In genomic region chr17:3748576-3748975, GRCh38 we compare ENCODE assay signal across 15 cellular contexts. TPM values are rescaled to one million over a fixed set of nuclear protein-coding genes. Genes with fewer than 3 reads are reported as not detected.
DNase-seq lines count a peak whose midpoint lies in the region; ATAC-seq lines count a peak whose summit lies in the region.
"Had no signal": no experiment of that assay in that cellular context is flagged by ENCODE, and none has a peak within 500 bp of the region (broad histone marks: within the 10 kb centered on the region; RNA-seq: fewer than 3 reads in every experiment).

No MANE protein-coding gene starts in this region.

- intact Hi-C loops in sciatic nerve (cut with DNase I): no loop called here

- H3K36me3 Mint-ChIP-seq in activated naive CD8-positive, alpha-beta T cell treated with anti-CD3 and anti-CD28 coated beads, Interleukin-2, amount 10 ng/mL, durations not matched to agents 7 days and 5 days: no peaks in the 10 kb centered on the region
- no peaks in the 10 kb centered on the region for H3K36me3 Mint-ChIP-seq in activated naive CD8-positive, alpha-beta T cell treated with anti-CD3 and anti-CD28 coated beads, Interleukin-2, amount 50 U/mL, for 24 hours (ENCODE audit: low read depth)
- H3K36me3 Mint-ChIP-seq in naive thymus-derived CD8-positive, alpha-beta T cell: no peaks in the 10 kb centered on the region

- H3K4me1 Mint-ChIP-seq in activated naive CD8-positive, alpha-beta T cell treated with anti-CD3 and anti-CD28 coated beads, Interleukin-2, amount 10 ng/mL, durations not matched to agents 7 days and 5 days: peaks cover 20% of the 10 kb centered on the region
- peaks cover 27% of the 10 kb centered on the region for H3K4me1 Mint-ChIP-seq in activated naive CD8-positive, alpha-beta T cell treated with anti-CD3 and anti-CD28 coated beads, Interleukin-2, amount 50 U/mL, for 24 hours
- H3K4me1 Mint-ChIP-seq in naive thymus-derived CD8-positive, alpha-beta T cell: peaks cover 19 to 45% (median 34%) of the 10 kb centered on the region in 4 donors

- ATAC-seq in activated naive CD8-positive, alpha-beta T cell treated with anti-CD3 and anti-CD28 coated beads, Interleukin-2, amount 10 ng/mL, durations not matched to agents 7 days and 5 days (ENCODE audit: low read depth): no peak
- ATAC-seq in activated naive CD8-positive, alpha-beta T cell treated with anti-CD3 and anti-CD28 coated beads, Interleukin-2, amount 50 U/mL, for 24 hours: no peak
- no peak for ATAC-seq in naive thymus-derived CD8-positive, alpha-beta T cell
- ATAC-seq in GM21447 (IDR thresholded peaks at IDR 0.05; ENCODE audit: unreplicated experiment): no peak
- no peak for ATAC-seq in sciatic nerve

- peaks cover 21% of the 10 kb centered on the region for H3K36me3 ChIP-seq in KOPT-K1 (ENCODE audit: insufficient read depth, low read length)
- H3K36me3 ChIP-seq: HAP-1 had no signal

- H3K4me3 Mint-ChIP-seq in activated naive CD8-positive, alpha-beta T cell treated with anti-CD3 and anti-CD28 coated beads, Interleukin-2, amount 10 ng/mL, durations not matched to agents 7 days and 5 days: no peak overlapping the region
- H3K4me3 Mint-ChIP-seq in activated naive CD8-positive, alpha-beta T cell treated with anti-CD3 and anti-CD28 coated beads, Interleukin-2, amount 50 U/mL, for 24 hours: no peak overlapping the region
- peak overlapping the region in 4 of 10 donors; percentile 30 to 42 (median 38) for H3K4me3 Mint-ChIP-seq in naive thymus-derived CD8-positive, alpha-beta T cell

- peaks cover 25% of the 10 kb centered on the region for H3K27me3 Mint-ChIP-seq in activated naive CD8-positive, alpha-beta T cell treated with anti-CD3 and anti-CD28 coated beads, Interleukin-2, amount 10 ng/mL, durations not matched to agents 7 days and 5 days
- H3K27me3 Mint-ChIP-seq in activated naive CD8-positive, alpha-beta T cell treated with anti-CD3 and anti-CD28 coated beads, Interleukin-2, amount 50 U/mL, for 24 hours: peaks cover 2% of the 10 kb centered on the region
- H3K27me3 Mint-ChIP-seq in naive thymus-derived CD8-positive, alpha-beta T cell: no peaks in the 10 kb centered on the region

- H3K27ac Mint-ChIP-seq in activated naive CD8-positive, alpha-beta T cell treated with anti-CD3 and anti-CD28 coated beads, Interleukin-2, amount 10 ng/mL, durations not matched to agents 7 days and 5 days: peak overlapping the region; percentile 60
- H3K27ac Mint-ChIP-seq in activated naive CD8-positive, alpha-beta T cell treated with anti-CD3 and anti-CD28 coated beads, Interleukin-2, amount 50 U/mL, for 24 hours: no peak overlapping the region
- peak overlapping the region in 7 of 10 donors; percentile 57 to 86 (median 65) for H3K27ac Mint-ChIP-seq in naive thymus-derived CD8-positive, alpha-beta T cell

- POLR2A ChIA-PET in activated naive CD8-positive, alpha-beta T cell treated with anti-CD3 and anti-CD28 coated beads, Interleukin-2, amount 10 ng/mL, durations not matched to agents 7 days and 5 days (lab: Charles Lee): interaction anchor here (1.9 kb wide), 1 partner anchor 10 kb away, joined by 7 read pairs; no protein-coding TSS in a partner anchor
- POLR2A ChIA-PET in naive thymus-derived CD8-positive, alpha-beta T cell (lab: Charles Lee): no interaction called here

- H3K9me3 ChIP-seq in KOPT-K1 (ENCODE audit: insufficient read depth, low read length, poor library complexity, severe bottlenecking): no peaks in the 10 kb centered on the region
- H3K9me3 ChIP-seq: HAP-1 had no signal

- H3K27ac ChIP-seq in KOPT-K1 (ENCODE audit: low read depth, low read length, poor library complexity, severe bottlenecking): peak overlapping the region; percentile 97

- no peak for DNase-seq in activated naive CD8-positive, alpha-beta T cell treated with anti-CD3 and anti-CD28 coated beads, Interleukin-2, amount 10 ng/mL, durations not matched to agents 7 days and 5 days
- no peak for DNase-seq in activated naive CD8-positive, alpha-beta T cell treated with anti-CD3 and anti-CD28 coated beads, Interleukin-2, amount 50 U/mL, for 24 hours
- no peak for DNase-seq in naive thymus-derived CD8-positive, alpha-beta T cell
- DNase-seq in kidney glomerular epithelial cell (lab: John Stamatoyannopoulos, UW): no peak
- no peak for DNase-seq in NCI-H69 (lab: John Stamatoyannopoulos, UW)
- no peak for DNase-seq in sciatic nerve (ENCODE audit: low spot score)
- DNase-seq: EL, NCI-H1436 treated with DMSO at 0.1 percent for 48 hours, NCI-H2081, NCI-H226, NCI-H526, SIG-M5 had no signal

- no peaks in the 10 kb centered on the region for H3K9me3 Mint-ChIP-seq in activated naive CD8-positive, alpha-beta T cell treated with anti-CD3 and anti-CD28 coated beads, Interleukin-2, amount 10 ng/mL, durations not matched to agents 7 days and 5 days
- H3K9me3 Mint-ChIP-seq in activated naive CD8-positive, alpha-beta T cell treated with anti-CD3 and anti-CD28 coated beads, Interleukin-2, amount 50 U/mL, for 24 hours: no peaks in the 10 kb centered on the region
- peaks cover 0 to 2% (median 0%) of the 10 kb centered on the region in 9 donors for H3K9me3 Mint-ChIP-seq in naive thymus-derived CD8-positive, alpha-beta T cell

RNA-seq across cellular contexts. Expression of gene HASPIN, which starts 24.9 kb away (rescaled TPM):
- 10 to 100 TPM; 17.5 to 21.4 TPM for total RNA-seq in activated naive CD8-positive, alpha-beta T cell treated with anti-CD3 and anti-CD28 coated beads, Interleukin-2, amount 10 ng/mL, durations not matched to agents 7 days and 5 days
- total RNA-seq in naive thymus-derived CD8-positive, alpha-beta T cell: under 1 TPM; 0.38 to 0.57 TPM
- polyA plus RNA-seq in naive thymus-derived CD8-positive, alpha-beta T cell: under 1 TPM in 2 of 3 donors, not detected in 1; 0.13 to 0.28 TPM
- total RNA-seq in sciatic nerve: 0.36 TPM

RNA-seq across cellular contexts. Expression of gene ITGAE, which starts 52.4 kb away (rescaled TPM):
- 10 to 100 TPM; 48.1 to 52.0 TPM for total RNA-seq in activated naive CD8-positive, alpha-beta T cell treated with anti-CD3 and anti-CD28 coated beads, Interleukin-2, amount 10 ng/mL, durations not matched to agents 7 days and 5 days
- total RNA-seq in naive thymus-derived CD8-positive, alpha-beta T cell: 10 to 100 TPM; 24.5 to 26.8 TPM
- 10 to 100 TPM; 52.7 to 58.1 (median 55.6) TPM for polyA plus RNA-seq in naive thymus-derived CD8-positive, alpha-beta T cell
- 19.3 TPM for total RNA-seq in sciatic nerve

RNA-seq across cellular contexts. Expression of gene P2RX5, which starts 52.6 kb away (rescaled TPM):
- total RNA-seq in activated naive CD8-positive, alpha-beta T cell treated with anti-CD3 and anti-CD28 coated beads, Interleukin-2, amount 10 ng/mL, durations not matched to agents 7 days and 5 days: 10 to 100 TPM; 17.2 to 19.0 TPM
- 10 to 100 TPM; 22.1 to 23.7 TPM for total RNA-seq in naive thymus-derived CD8-positive, alpha-beta T cell
- polyA plus RNA-seq in naive thymus-derived CD8-positive, alpha-beta T cell: 10 to 100 TPM; 15.6 to 23.6 (median 16.7) TPM
- 1.8 TPM for total RNA-seq in sciatic nerve

Comparison
In these comparisons a context has a peak if more than half of its experiments do, and no peak if none do; other contexts are left out.
1. RNA of gene HASPIN, which starts 24.9 kb away (total RNA-seq): 17.5 to 21.4 TPM in activated naive CD8-positive, alpha-beta T cell treated with anti-CD3 and anti-CD28 coated beads, Interleukin-2, amount 10 ng/mL, durations not matched to agents 7 days and 5 days; 0.38 to 0.57 TPM in naive thymus-derived CD8-positive, alpha-beta T cell and 0.36 TPM in sciatic nerve (single experiment); every median in the first group is over 10 times any median in the second.